10 cellular contexts compared by ENCODE assay signal in genomic region chr1:226871636-226872327, GRCh38. TPM values are rescaled to one million over a fixed set of nuclear protein-coding genes. Genes with fewer than 3 reads are reported as not detected.
DNase-seq lines count a peak whose midpoint lies in the region; ATAC-seq and TF ChIP-seq lines count a peak whose summit lies in the region.
"Had no signal": no experiment of that assay in that cellular context is flagged by ENCODE, and none has a peak within 500 bp of the region (broad histone marks: within the 10 kb centered on the region; RNA-seq: fewer than 3 reads in every experiment).

No MANE protein-coding gene starts in this region.

- no peak for ATAC-seq in Panc1

- peaks cover 5% of the 10 kb centered on the region for H3K79me2 ChIP-seq in fibroblast of lung (ENCODE audit: control insufficient read depth, insufficient read depth, low read length)
- H3K79me2 ChIP-seq in parathyroid adenoma: peaks cover 2% of the 10 kb centered on the region

- peak overlapping the region; percentile 90; the same call in 1 of the 2 replicates for H3K9ac ChIP-seq in ES-I3 (ENCODE audit: low read depth, low read length)
- H3K9ac ChIP-seq in fibroblast of lung (ENCODE audit: insufficient read depth, low read length): no peak overlapping the region
- no peak overlapping the region for H3K9ac ChIP-seq in parathyroid adenoma

- in situ Hi-C loops in Panc1 (cut with HindIII; ENCODE audit: low pct_unique_long_range_greater_than_20kb, low sequenced_read_pairs): no loop called here

- intact Hi-C loops in Panc1 (cut with micrococcal nuclease; ENCODE audit: unreplicated experiment): no loop called here

- H3K36me3 ChIP-seq in ES-I3 (ENCODE audit: insufficient read depth, low read length) (no peaks in the 10 kb centered on the region), Panc1 (ENCODE audit: control insufficient read depth, insufficient read depth, low read length) (no peaks in the 10 kb centered on the region; the same call in 1 of the 2 replicates), fibroblast of lung (ENCODE audit: control insufficient read depth, insufficient read depth, low read length) (no peaks in the 10 kb centered on the region), parathyroid adenoma (ENCODE audit: control insufficient read depth, insufficient read depth, low read length) (no peaks in the 10 kb centered on the region)

- no peaks in the 10 kb centered on the region for H4K20me1 ChIP-seq in fibroblast of lung (ENCODE audit: control insufficient read depth, extremely low read depth, insufficient read depth, low read length)

- BruUV-seq in Panc1 (replicated peaks; lab: Mats Ljungman, UMichigan): no TSS peak

- H3K4me2 ChIP-seq in fibroblast of lung (ENCODE audit: extremely low read depth, insufficient read depth, low read length) (peak overlapping the region; percentile 94), parathyroid adenoma (ENCODE audit: low read length) (peak overlapping the region; percentile 63)

- H3K4me3 ChIP-seq in Panc1 (ENCODE audit: low read depth in 2 of 2, low read length in 2 of 2) (peak overlapping the region; percentile 65 to 73), fibroblast of lung (replicated peaks in 1 of 4; ENCODE audit: control extremely low read depth in 1 of 4, insufficient read depth in 1 of 4, low read depth in 3 of 4, low read length in 4 of 4) (peak overlapping the region; percentile 53 to 84 (median 70)), parathyroid adenoma (ENCODE audit: low read depth, low read length) (peak overlapping the region; percentile 67)

- CTCF ChIA-PET in Panc1 (lab: Charles Lee) (interaction anchor here (0.6 kb wide), 1 partner anchor 324 kb away, joined by 16 read pairs; no protein-coding TSS in a partner anchor), GM10248 (lab: Yijun Ruan, JAX) (interaction anchor here (1.1 to 2.0 kb wide), 5 partner anchors 9 to 238 kb away, joined by 3 to 8 read pairs (median 6); no protein-coding TSS in a partner anchor)

- no peaks in the 10 kb centered on the region for H3K27me3 ChIP-seq in Panc1 (ENCODE audit: control insufficient read depth, insufficient read depth, low read length)
- H3K27me3 ChIP-seq in fibroblast of lung (ENCODE audit: control insufficient read depth, insufficient read depth, low read length): no peaks in the 10 kb centered on the region
- H3K27me3 ChIP-seq in parathyroid adenoma (ENCODE audit: control insufficient read depth, insufficient read depth, low read length): no peaks in the 10 kb centered on the region

- H3K9me3 ChIP-seq in ES-I3 (ENCODE audit: control insufficient read depth, insufficient read depth, low read length) (no peaks in the 10 kb centered on the region), Panc1 (ENCODE audit: control insufficient read depth, insufficient read depth, low read depth, low read length) (no peaks in the 10 kb centered on the region), fibroblast of lung (ENCODE audit: control insufficient read depth, insufficient read depth, low read depth, low read length) (no peaks in the 10 kb centered on the region), parathyroid adenoma (ENCODE audit: control insufficient read depth, low read length) (no peaks in the 10 kb centered on the region)

- POLR2A ChIA-PET in Panc1 (lab: Charles Lee): interaction anchor here (0.6 kb wide), 1 partner anchor 646 kb away, joined by 3 read pairs; no protein-coding TSS in a partner anchor
- POLR2A ChIA-PET in GM10248 (lab: Yijun Ruan, JAX): no interaction called here

- H3K27ac ChIP-seq in Panc1 (ENCODE audit: low read length): peak overlapping the region; percentile 66; the same call in 1 of the 2 replicates
- no peak overlapping the region for H3K27ac ChIP-seq in fibroblast of lung (ENCODE audit: insufficient read depth, low read length)
- H3K27ac ChIP-seq in parathyroid adenoma: peak overlapping the region; percentile 76

- DNase-seq in Panc1 (ENCODE audit: low read depth, low spot score) (no peak), fibroblast of lung (ENCODE audit: low read depth in 2 of 2) (no peak), HuH-7.5 (ENCODE audit: low spot score) (no peak), NCI-H82 treated with DMSO at 0.1 percent for 48 hours (lab: John Stamatoyannopoulos, UW; ENCODE audit: unreplicated experiment) (no peak), GM10248 (ENCODE audit: extremely low spot score) (no peak), NCI-H82 (lab: John Stamatoyannopoulos, UW) (no peak)
- DNase-seq: activated gamma-delta T cell; NK-92 treated with Interleukin-12 subunit alpha and Interleukin-12 subunit beta, amount 100 ng/mL, for 24 hours had no signal

- TF ChIP-seq CTCF in Panc1 (IDR thresholded peaks at IDR 0.05) (no peak), fibroblast of lung (conservative IDR thresholded peaks at IDR 0.05 in 1 of 2, IDR thresholded peaks at IDR 0.05 in 1 of 2; ENCODE audit: low read depth in 1 of 2, low read length in 2 of 2) (no peak), parathyroid adenoma (IDR thresholded peaks at IDR 0.05) (no peak), GM10248 (IDR thresholded peaks at IDR 0.05; ENCODE audit: control extremely low read depth, extremely low read depth, low read depth, missing control alignments) (no peak)

- no peak overlapping the region for H2AFZ ChIP-seq in fibroblast of lung (ENCODE audit: low read length)
- H2AFZ ChIP-seq in parathyroid adenoma: peak overlapping the region; percentile 86

- H3K4me1 ChIP-seq in ES-I3 (ENCODE audit: insufficient read depth, low read length) (peaks cover 28% of the 10 kb centered on the region; the same call in 1 of the 2 replicates), Panc1 (ENCODE audit: control insufficient read depth, insufficient read depth, low read length) (peaks cover 9% of the 10 kb centered on the region), fibroblast of lung (ENCODE audit: control insufficient read depth, extremely low read depth, insufficient read depth, low read length) (peaks cover 6% of the 10 kb centered on the region), parathyroid adenoma (peaks cover 15% of the 10 kb centered on the region)

RNA-seq across cellular contexts. Expression of gene PSEN2, which starts 1.4 kb away (rescaled TPM):
- total RNA-seq in Panc1 (2021; ENCODE audit: unreplicated experiment): 33.3 TPM
- polyA plus RNA-seq in Panc1 (2012; ENCODE audit: insufficient read length): 25.4 TPM
- total RNA-seq in fibroblast of lung: 22.9 and 41.8 TPM in 2 replicates
- 19.5 and 22.1 TPM in 2 replicates for polyA plus RNA-seq in fibroblast of lung
- polyA plus RNA-seq in fibroblast of lung (2012): 17.5 and 19.8 TPM in 2 replicates
- polyA minus RNA-seq in fibroblast of lung (ENCODE audit: low replicate concordance): 33.5 and 50.6 TPM in 2 replicates
